In genomic region chr3:170049146-170050000, GRCh38 we compare ENCODE assay signal across 12 cellular contexts. TPM values are rescaled to one million over a fixed set of nuclear protein-coding genes. Genes with fewer than 3 reads are reported as not detected.
DNase-seq lines count a peak whose midpoint lies in the region; ATAC-seq and TF ChIP-seq lines count a peak whose summit lies in the region.
"Had no signal": no experiment of that assay in that cellular context is flagged by ENCODE, and none has a peak within 500 bp of the region (broad histone marks: within the 10 kb centered on the region; RNA-seq: fewer than 3 reads in every experiment).

No MANE protein-coding gene starts in this region.

- 50 to 69% methylated on average over 10 of the region's 10 CpGs for WGBS in lung, 2 donors
- 60 to 62% methylated on average over 10 of the region's 10 CpGs for WGBS in lower leg skin, 2 donors

- H3K4me3 ChIP-seq in right atrium auricular region, result no peak overlapping the region
- no peak overlapping the region for H3K4me3 ChIP-seq in cardiac fibroblast (replicated peaks in 1 of 2; ENCODE audit: low read depth in 2 of 2, low read length in 2 of 2)
- H3K4me3 ChIP-seq in lung, result no peak overlapping the region
- H3K4me3 ChIP-seq in upper lobe of right lung, result no peak overlapping the region
- no peak overlapping the region for H3K4me3 ChIP-seq in lower leg skin (ENCODE audit: low read depth, poor library complexity, severe bottlenecking)
- H3K4me3 ChIP-seq: tibial artery had no signal

- H3K9me3 ChIP-seq in right atrium auricular region (no peaks in the 10 kb centered on the region), lung (ENCODE audit: control insufficient read depth in 2 of 2, insufficient read depth in 1 of 2, low read length in 1 of 2) (peaks cover 0 to 2% of the 10 kb centered on the region in 2 donors), upper lobe of right lung (no peaks in the 10 kb centered on the region)
- H3K9me3 ChIP-seq: tibial artery had no signal

- TF ChIP-seq CTCF in right atrium auricular region (IDR thresholded peaks at IDR 0.05) (no peak), cardiac fibroblast (IDR thresholded peaks at IDR 0.05; ENCODE audit: low read depth, low read length) (no peak), lung (IDR thresholded peaks at IDR 0.05; ENCODE audit: control extremely low read depth, extremely low read depth) (no peak), upper lobe of right lung (IDR thresholded peaks at IDR 0.05) (no peak), lower leg skin (IDR thresholded peaks at IDR 0.05) (no peak)

- H3K27me3 ChIP-seq in right atrium auricular region (no peaks in the 10 kb centered on the region), lung (ENCODE audit: control insufficient read depth, insufficient read depth) (no peaks in the 10 kb centered on the region), upper lobe of right lung (no peaks in the 10 kb centered on the region)
- H3K27me3 ChIP-seq: tibial artery had no signal

- ATAC-seq in Right ventricle myocardium superior (ENCODE audit: poor library complexity) (peak; percentile 63), lung (ENCODE audit: insufficient read depth, low FRiP score) (peak; percentile 44), upper lobe of right lung (peak; percentile 76)

- DNase-seq in Right ventricle myocardium superior (no peak), right atrium auricular region (ENCODE audit: low spot score) (no peak), cardiac fibroblast (ENCODE audit: low read depth in 2 of 2) (peak; percentile 20 to 65), lung (ENCODE audit: low spot score) (peak; percentile 52), upper lobe of right lung (no peak), SHP77 treated with DMSO at 0.1 percent for 48 hours (lab: John Stamatoyannopoulos, UW) (no peak), lower leg skin (ENCODE audit: low spot score in 2 of 2) (no peak), RPMI8226 (no peak)
- DNase-seq: central memory CD4-positive, alpha-beta T cell; NCI-H1417; stimulated activated CD4-positive, alpha-beta T cell treated with anti-CD3 and anti-CD28 coated beads, Interleukin-15, amount 100 ng/mL, for 24 hours; tibial artery had no signal

- H3K36me3 ChIP-seq in right atrium auricular region (no peaks in the 10 kb centered on the region), lung (ENCODE audit: control insufficient read depth in 2 of 2, insufficient read depth in 2 of 2, low read length in 2 of 2) (no peaks in the 10 kb centered on the region), upper lobe of right lung (no peaks in the 10 kb centered on the region)
- H3K36me3 ChIP-seq: tibial artery had no signal

- H3K4me1 ChIP-seq in right atrium auricular region (no peaks in the 10 kb centered on the region), lung (ENCODE audit: control insufficient read depth in 2 of 2, insufficient read depth in 2 of 2, low read length in 2 of 2) (peaks cover 0 to 8% of the 10 kb centered on the region in 2 donors), upper lobe of right lung (peaks cover 8% of the 10 kb centered on the region)
- H3K4me1 ChIP-seq: tibial artery had no signal

- no peak overlapping the region for H3K27ac ChIP-seq in right atrium auricular region
- H3K27ac ChIP-seq in lung (ENCODE audit: low read depth in 1 of 2, low read length in 1 of 2), result peak overlapping the region in 1 of 2 donors; percentile 79
- H3K27ac ChIP-seq in upper lobe of right lung, result peak overlapping the region; percentile 63
- H3K27ac ChIP-seq: tibial artery had no signal

- TF ChIP-seq POLR2A in lower leg skin (IDR thresholded peaks at IDR 0.05), result no peak

- intact Hi-C loops in Right ventricle myocardium superior (cut with DNase I), result no loop called here
- intact Hi-C loops in upper lobe of right lung (cut with DNase I), result no loop called here
- intact Hi-C loops in lower leg skin (cut with DNase I; ENCODE audit: low total_unique reads), result no loop called here

RNA-seq across cellular contexts. Expression of gene GPR160, which starts 11.6 kb away (rescaled TPM):
- 0.54 TPM for total RNA-seq in Right ventricle myocardium superior
- under 1 TPM; 0.75 to 0.96 TPM for total RNA-seq in right atrium auricular region
- 10 to 100 TPM; 18.7 to 23.3 TPM for total RNA-seq in lung
- 10 to 100 TPM; 16.9 to 22.7 TPM for polyA plus RNA-seq in lung
- total RNA-seq in upper lobe of right lung, result 22.3 TPM
- total RNA-seq in lower leg skin, result 1 to 10 TPM; 1.5 to 6.3 (median 3.3) TPM

Comparison
In these comparisons a context has a peak if more than half of its experiments do, and no peak if none do; other contexts are left out.
1. DNase-seq: peak in cardiac fibroblast (2 of 2) and lung (single experiment); none in Right ventricle myocardium superior (single experiment), right atrium auricular region (single experiment), upper lobe of right lung (single experiment), SHP77 treated with DMSO at 0.1 percent for 48 hours (single experiment), lower leg skin (0 of 2) and RPMI8226 (single experiment).
2. Peak in every context shown above with its lines, with median percentiles within 50 percentile points of each other: ATAC-seq.